ENCODE assay signal across 10 cellular contexts in genomic region chr7:139696547-139696946, GRCh38.
DNase-seq lines count a peak whose midpoint lies in the region; ATAC-seq and TF ChIP-seq lines count a peak whose summit lies in the region.
"Had no signal": no experiment of that assay in that cellular context is flagged by ENCODE, and none has a peak within 500 bp of the region (broad histone marks: within the 10 kb centered on the region; RNA-seq: fewer than 3 reads in every experiment).

No MANE protein-coding gene starts in this region.

- WGBS in lower leg skin, 2 donors = 61 to 76% methylated on average over 3 of the region's 3 CpGs
- 78 to 82% methylated on average over 3 of the region's 3 CpGs for WGBS in aorta, 2 donors

- H3K4me3 Mint-ChIP-seq in activated naive CD8-positive, alpha-beta T cell = no peak overlapping the region

- H3K4me1 ChIP-seq in ACC112 (ENCODE audit: control insufficient read depth, insufficient read depth, low read length, unreplicated experiment) (peaks cover 33% of the 10 kb centered on the region), aorta (ENCODE audit: control insufficient read depth in 1 of 2, insufficient read depth in 2 of 2, low read length in 2 of 2) (no peaks in the 10 kb centered on the region)

- peak overlapping the region; percentile 36 for H3K27ac Mint-ChIP-seq in activated naive CD8-positive, alpha-beta T cell

- H3K27ac ChIP-seq in ACC112 (ENCODE audit: low read depth, low read length) = peak overlapping the region; percentile 70
- no peak overlapping the region for H3K27ac ChIP-seq in aorta (ENCODE audit: low read depth in 1 of 2, low read length in 2 of 2)
- H3K27ac ChIP-seq: adrenal gland, tibial artery had no signal

- peaks cover 13% of the 10 kb centered on the region for H3K36me3 Mint-ChIP-seq in activated naive CD8-positive, alpha-beta T cell

- no peak overlapping the region for H2AFZ ChIP-seq in ACC112 (ENCODE audit: low read length, unreplicated experiment)

- no peaks in the 10 kb centered on the region for H3K9me3 Mint-ChIP-seq in activated naive CD8-positive, alpha-beta T cell (ENCODE audit: low read depth)

- no peaks in the 10 kb centered on the region for H3K27me3 ChIP-seq in ACC112 (ENCODE audit: insufficient read depth, low read length)
- H3K27me3 ChIP-seq in aorta (ENCODE audit: control insufficient read depth in 1 of 2, insufficient read depth in 2 of 2, low read length in 1 of 2) = no peaks in the 10 kb centered on the region
- H3K27me3 ChIP-seq: adrenal gland, tibial artery had no signal

- H3K9me3 ChIP-seq in aorta (ENCODE audit: control insufficient read depth, low read length) = no peaks in the 10 kb centered on the region
- H3K9me3 ChIP-seq: adrenal gland, tibial artery had no signal

- intact Hi-C loops in lower leg skin (cut with DNase I; ENCODE audit: low total_unique reads) (no loop called here), aorta (cut with DNase I) (no loop called here)

- DNase-seq in DMS79 treated with DMSO at 0.1 percent for 48 hours (lab: John Stamatoyannopoulos, UW) = no peak
- no peak for DNase-seq in OCI-M2 (lab: John Stamatoyannopoulos, UW; ENCODE audit: unreplicated experiment)
- DNase-seq in lower leg skin (ENCODE audit: low spot score in 2 of 2) = no peak
- DNase-seq in aorta = no peak
- DNase-seq: tibial artery had no signal

- H3K4me1 Mint-ChIP-seq in activated naive CD8-positive, alpha-beta T cell (ENCODE audit: low read depth) = peaks cover 28% of the 10 kb centered on the region

- H3K27me3 Mint-ChIP-seq in activated naive CD8-positive, alpha-beta T cell = no peaks in the 10 kb centered on the region

- no peak for TF ChIP-seq CTCF in lower leg skin (IDR thresholded peaks at IDR 0.05)

- H3K4me3 ChIP-seq in ACC112 (ENCODE audit: low read depth, low read length) (no peak overlapping the region), lower leg skin (ENCODE audit: low read depth, poor library complexity, severe bottlenecking) (no peak overlapping the region), aorta (ENCODE audit: low read length in 2 of 2) (no peak overlapping the region)
- H3K4me3 ChIP-seq: adrenal gland, tibial artery had no signal

- H3K36me3 ChIP-seq in ACC112 (ENCODE audit: insufficient read depth, low read length) (peaks cover 17% of the 10 kb centered on the region), aorta (ENCODE audit: control insufficient read depth in 1 of 2, insufficient read depth in 2 of 2, low read length in 1 of 2) (no peaks in the 10 kb centered on the region)
- H3K36me3 ChIP-seq: adrenal gland had no signal

- no peak for TF ChIP-seq POLR2A in lower leg skin (IDR thresholded peaks at IDR 0.05)

- ATAC-seq in GM18502 (IDR thresholded peaks at IDR 0.05; ENCODE audit: poor library complexity, unreplicated experiment) (peak; percentile 71), HG03139 (IDR thresholded peaks at IDR 0.05; ENCODE audit: unreplicated experiment) (peak; percentile 54), aorta (ENCODE audit: low FRiP score) (no peak)

- peaks cover 92% of the 10 kb centered on the region for H3K79me2 ChIP-seq in ACC112 (ENCODE audit: control insufficient read depth, insufficient read depth, low read length, unreplicated experiment)
